ENCODE assay signal across 8 cellular contexts in genomic region chr18:58864146-58865008, GRCh38. TPM values are rescaled to one million over a fixed set of nuclear protein-coding genes. Genes with fewer than 3 reads are reported as not detected.
DNase-seq lines count a peak whose midpoint lies in the region; ATAC-seq and TF ChIP-seq lines count a peak whose summit lies in the region.

A gene with protein sequence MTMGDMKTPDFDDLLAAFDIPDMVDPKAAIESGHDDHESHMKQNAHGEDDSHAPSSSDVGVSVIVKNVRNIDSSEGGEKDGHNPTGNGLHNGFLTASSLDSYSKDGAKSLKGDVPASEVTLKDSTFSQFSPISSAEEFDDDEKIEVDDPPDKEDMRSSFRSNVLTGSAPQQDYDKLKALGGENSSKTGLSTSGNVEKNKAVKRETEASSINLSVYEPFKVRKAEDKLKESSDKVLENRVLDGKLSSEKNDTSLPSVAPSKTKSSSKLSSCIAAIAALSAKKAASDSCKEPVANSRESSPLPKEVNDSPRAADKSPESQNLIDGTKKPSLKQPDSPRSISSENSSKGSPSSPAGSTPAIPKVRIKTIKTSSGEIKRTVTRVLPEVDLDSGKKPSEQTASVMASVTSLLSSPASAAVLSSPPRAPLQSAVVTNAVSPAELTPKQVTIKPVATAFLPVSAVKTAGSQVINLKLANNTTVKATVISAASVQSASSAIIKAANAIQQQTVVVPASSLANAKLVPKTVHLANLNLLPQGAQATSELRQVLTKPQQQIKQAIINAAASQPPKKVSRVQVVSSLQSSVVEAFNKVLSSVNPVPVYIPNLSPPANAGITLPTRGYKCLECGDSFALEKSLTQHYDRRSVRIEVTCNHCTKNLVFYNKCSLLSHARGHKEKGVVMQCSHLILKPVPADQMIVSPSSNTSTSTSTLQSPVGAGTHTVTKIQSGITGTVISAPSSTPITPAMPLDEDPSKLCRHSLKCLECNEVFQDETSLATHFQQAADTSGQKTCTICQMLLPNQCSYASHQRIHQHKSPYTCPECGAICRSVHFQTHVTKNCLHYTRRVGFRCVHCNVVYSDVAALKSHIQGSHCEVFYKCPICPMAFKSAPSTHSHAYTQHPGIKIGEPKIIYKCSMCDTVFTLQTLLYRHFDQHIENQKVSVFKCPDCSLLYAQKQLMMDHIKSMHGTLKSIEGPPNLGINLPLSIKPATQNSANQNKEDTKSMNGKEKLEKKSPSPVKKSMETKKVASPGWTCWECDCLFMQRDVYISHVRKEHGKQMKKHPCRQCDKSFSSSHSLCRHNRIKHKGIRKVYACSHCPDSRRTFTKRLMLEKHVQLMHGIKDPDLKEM (N-terminal part only) (plus strand): TSS chr18:58864877. CDS start in a region left out here.

- peak within 1 kb of the TSS; percentile 80 for H3K4me2 ChIP-seq in hepatocyte

- H3K36me3 Mint-ChIP-seq in activated CD8-positive, alpha-beta memory T cell treated with anti-CD3 and anti-CD28 coated beads, Interleukin-2, amount 10 ng/mL, durations not matched to agents 7 days and 5 days: no peaks in the 10 kb centered on the region
- H3K36me3 Mint-ChIP-seq in progenitor cell of endocrine pancreas (ENCODE audit: insufficient read depth): peaks cover 22% of the 10 kb centered on the region

- H3K27ac Mint-ChIP-seq in activated CD8-positive, alpha-beta memory T cell treated with anti-CD3 and anti-CD28 coated beads, Interleukin-2, amount 10 ng/mL, durations not matched to agents 7 days and 5 days: no peak within 1 kb of the TSS
- peak within 1 kb of the TSS; percentile 97 for H3K27ac Mint-ChIP-seq in progenitor cell of endocrine pancreas

- peak; percentile 43 for DNase-seq in activated CD8-positive, alpha-beta memory T cell treated with anti-CD3 and anti-CD28 coated beads, Interleukin-2, amount 10 ng/mL, durations not matched to agents 7 days and 5 days
- DNase-seq in activated CD8-positive, alpha-beta memory T cell treated with anti-CD3 and anti-CD28 coated beads for 24 hours: no peak
- peak; percentile 32 to 59 for DNase-seq in NCI-H446 (lab: John Stamatoyannopoulos, UW)
- DNase-seq in astrocyte of the spinal cord (ENCODE audit: low read depth, low spot score): peak; percentile 82
- peak; percentile 82 for DNase-seq in hepatocyte (ENCODE audit: low spot score)
- DNase-seq in progenitor cell of endocrine pancreas (ENCODE audit: low spot score, unreplicated experiment): peak; percentile 34
- DNase-seq in Kasumi-1 (lab: John Stamatoyannopoulos, UW): no peak
- DNase-seq in OCI-M2 (lab: John Stamatoyannopoulos, UW; ENCODE audit: unreplicated experiment): no peak

- H3K9me3 Mint-ChIP-seq in activated CD8-positive, alpha-beta memory T cell treated with anti-CD3 and anti-CD28 coated beads, Interleukin-2, amount 10 ng/mL, durations not matched to agents 7 days and 5 days (ENCODE audit: low read depth): no peaks in the 10 kb centered on the region
- H3K9me3 Mint-ChIP-seq in progenitor cell of endocrine pancreas (ENCODE audit: low read depth): no peaks in the 10 kb centered on the region

- ATAC-seq in activated CD8-positive, alpha-beta memory T cell treated with anti-CD3 and anti-CD28 coated beads, Interleukin-2, amount 10 ng/mL, durations not matched to agents 7 days and 5 days: peak; percentile 48

- peak within 1 kb of the TSS; percentile 15 for H3K4me3 Mint-ChIP-seq in activated CD8-positive, alpha-beta memory T cell treated with anti-CD3 and anti-CD28 coated beads, Interleukin-2, amount 10 ng/mL, durations not matched to agents 7 days and 5 days
- peak within 1 kb of the TSS; percentile 66 for H3K4me3 Mint-ChIP-seq in progenitor cell of endocrine pancreas (ENCODE audit: low read depth)

- no peak for TF ChIP-seq CTCF in astrocyte of the spinal cord (IDR thresholded peaks at IDR 0.05; ENCODE audit: low read depth, low read length)
- no peak for TF ChIP-seq CTCF in hepatocyte (IDR thresholded peaks at IDR 0.05; ENCODE audit: poor library complexity)
- no peak for TF ChIP-seq CTCF in progenitor cell of endocrine pancreas (IDR thresholded peaks at IDR 0.05; ENCODE audit: unreplicated experiment)

- H4K20me1 ChIP-seq in hepatocyte (ENCODE audit: insufficient read depth, poor library complexity, severe bottlenecking): no peaks in the 10 kb centered on the region

- H3K9me2 ChIP-seq in hepatocyte (replicated peaks; ENCODE audit: insufficient read depth): no peaks in the 10 kb centered on the region

- H2AFZ ChIP-seq in hepatocyte: peak within 1 kb of the TSS; percentile 51

- peaks cover 65% of the 10 kb centered on the region for H3K27me3 Mint-ChIP-seq in activated CD8-positive, alpha-beta memory T cell treated with anti-CD3 and anti-CD28 coated beads, Interleukin-2, amount 10 ng/mL, durations not matched to agents 7 days and 5 days
- no peaks in the 10 kb centered on the region for H3K27me3 Mint-ChIP-seq in progenitor cell of endocrine pancreas

- in situ Hi-C loops in astrocyte of the spinal cord (cut with HindIII; ENCODE audit: low sequenced_read_pairs): no loop called here

- H3K4me3 ChIP-seq in astrocyte of the spinal cord (ENCODE audit: low read depth, low read length): peak within 1 kb of the TSS; percentile 26
- peak within 1 kb of the TSS; percentile 1 for H3K4me3 ChIP-seq in hepatocyte

- H3K36me3 ChIP-seq in hepatocyte (replicated peaks; ENCODE audit: insufficient read depth, low read depth): no peaks in the 10 kb centered on the region

- H3K27me3 ChIP-seq in hepatocyte: no peaks in the 10 kb centered on the region

- H3K27ac ChIP-seq in hepatocyte: peak within 1 kb of the TSS; percentile 98

- peaks cover 4% of the 10 kb centered on the region for H3K4me1 Mint-ChIP-seq in activated CD8-positive, alpha-beta memory T cell treated with anti-CD3 and anti-CD28 coated beads, Interleukin-2, amount 10 ng/mL, durations not matched to agents 7 days and 5 days
- H3K4me1 Mint-ChIP-seq in progenitor cell of endocrine pancreas (ENCODE audit: low read depth): peaks cover 62% of the 10 kb centered on the region

- peaks cover 77% of the 10 kb centered on the region for H3K4me1 ChIP-seq in hepatocyte (ENCODE audit: insufficient read depth)

- 18% methylated on average over 9 of the region's 17 CpGs for WGBS in hepatocyte (ENCODE audit: low lambda C conversion rate, missing lambda C conversion rate)

- H3K79me2 ChIP-seq in hepatocyte: peaks cover 61% of the 10 kb centered on the region

- H3K9me3 ChIP-seq in hepatocyte (ENCODE audit: low read depth): peaks cover 7% of the 10 kb centered on the region

- CTCF ChIA-PET in activated CD8-positive, alpha-beta memory T cell treated with anti-CD3 and anti-CD28 coated beads, Interleukin-2, amount 10 ng/mL, durations not matched to agents 7 days and 5 days (lab: Charles Lee): no interaction called here

RNA-seq across cellular contexts. Expression of the gene that starts here (rescaled TPM):
- 1 to 10 TPM; 2.4 to 3.5 TPM for total RNA-seq in activated CD8-positive, alpha-beta memory T cell treated with anti-CD3 and anti-CD28 coated beads, Interleukin-2, amount 10 ng/mL, durations not matched to agents 7 days and 5 days
- 36.5 and 52.0 TPM in 2 replicates for total RNA-seq in hepatocyte
- polyA plus RNA-seq in hepatocyte: 13.6 and 15.9 TPM in 2 replicates
- total RNA-seq in progenitor cell of endocrine pancreas: 184 and 190 TPM in 2 replicates

Comparison
In these comparisons a context has a peak if more than half of its experiments do, and no peak if none do; other contexts are left out.
1. DNase-seq: peak in activated CD8-positive, alpha-beta memory T cell treated with anti-CD3 and anti-CD28 coated beads, Interleukin-2, amount 10 ng/mL, durations not matched to agents 7 days and 5 days (single experiment), NCI-H446 (2 of 2), astrocyte of the spinal cord (single experiment), hepatocyte (single experiment) and progenitor cell of endocrine pancreas (single experiment); none in activated CD8-positive, alpha-beta memory T cell treated with anti-CD3 and anti-CD28 coated beads for 24 hours (single experiment), Kasumi-1 (0 of 2) and OCI-M2 (single experiment).